Comparison of ENCODE assay signal across 13 cellular contexts in the genomic region with DNA sequence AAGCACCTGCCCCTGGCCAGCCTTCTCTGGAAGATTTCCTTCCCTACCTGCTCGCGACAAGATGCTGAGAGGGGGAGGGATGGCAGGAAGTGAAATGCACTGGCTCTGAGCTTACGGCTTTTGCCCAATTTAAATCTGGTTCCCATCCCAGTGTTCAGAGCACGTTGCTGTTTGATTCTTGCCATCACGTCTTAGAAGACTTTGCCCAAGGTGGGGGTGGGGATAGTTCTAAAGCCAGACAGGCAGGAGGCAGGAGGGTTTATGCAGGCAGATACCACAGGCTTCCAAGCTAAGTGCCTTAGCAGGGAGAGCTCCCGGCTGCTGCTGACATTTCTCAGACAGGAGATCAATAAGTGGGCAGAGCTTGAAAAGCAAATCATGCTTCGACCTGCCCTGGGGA.
A peak's percentile ranks its signal among the peaks of the same experiment; 100 is the strongest.
DNase-seq lines count a peak whose midpoint lies in the region; TF ChIP-seq lines count a peak whose summit lies in the region.
"Had no signal": no experiment of that assay in that cellular context is flagged by ENCODE, and none has a peak within 500 bp of the region (broad histone marks: within the 10 kb centered on the region; RNA-seq: fewer than 3 reads in every experiment).

No MANE protein-coding gene starts in this region.

- H3K9me3 ChIP-seq in H9 (ENCODE audit: control insufficient read depth, low read depth, low read length) (no peaks in the 10 kb centered on the region), tibial nerve (no peaks in the 10 kb centered on the region), transverse colon (no peaks in the 10 kb centered on the region)
- H3K9me3 ChIP-seq: right atrium auricular region had no signal

- H4K20me1 ChIP-seq in H9 (ENCODE audit: control insufficient read depth, insufficient read depth, insufficient read length): no peaks in the 10 kb centered on the region

- WGBS in H9 (ENCODE audit: extremely low coverage, insufficient read length, low lambda C conversion rate): no CpG with 5 or more reads among the region's 7 CpGs
- WGBS in tibial nerve, 2 donors: 27 to 32% methylated on average over 7 of the region's 7 CpGs
- 30% methylated on average over 7 of the region's 7 CpGs; no CpG with 5 or more reads in 1 of the 2 donors for WGBS in transverse colon (ENCODE audit: low coverage in 1 of 2), 2 donors

- H3K27ac ChIP-seq in H9 (ENCODE audit: insufficient read length, low read depth, low read length): no peak overlapping the region
- H3K27ac ChIP-seq in tibial nerve: no peak overlapping the region
- H3K27ac ChIP-seq in transverse colon: no peak overlapping the region
- H3K27ac ChIP-seq: right atrium auricular region, VCaP had no signal

- H2BK5ac ChIP-seq in H9 (ENCODE audit: insufficient read length, low read length): no peak overlapping the region

- H3K79me2 ChIP-seq in H9 (ENCODE audit: insufficient read depth, low read length): no peaks in the 10 kb centered on the region

- H3K27ac Mint-ChIP-seq in Calu3 (ENCODE audit: unreplicated experiment) (no peak overlapping the region), H9 (no peak overlapping the region)

- H3K4me2 ChIP-seq in H9 (ENCODE audit: insufficient read depth, insufficient read length, low read length): peak overlapping the region; percentile 19

- in situ Hi-C loops in transverse colon (cut with MboI; ENCODE audit: low pct_ligation_motif_present in 1 of 4, low pct_unique_long_range_greater_than_20kb in 1 of 4, low sequenced_read_pairs in 3 of 4): no loop called here

- no peak for TF ChIP-seq CTCF in Calu3 (IDR thresholded peaks at IDR 0.05; ENCODE audit: unreplicated experiment)
- no peak for TF ChIP-seq CTCF in H9 (conservative IDR thresholded peaks at IDR 0.05)
- no peak for TF ChIP-seq CTCF in tibial nerve (IDR thresholded peaks at IDR 0.05)
- no peak for TF ChIP-seq CTCF in transverse colon (IDR thresholded peaks at IDR 0.05)

- no peak overlapping the region for H4K5ac ChIP-seq in H9 (ENCODE audit: insufficient read length, low read depth, low read length)

- no peak overlapping the region for H2BK20ac ChIP-seq in H9 (ENCODE audit: low read depth, low read length, poor library complexity, severe bottlenecking)

- TF ChIP-seq EP300 in tibial nerve (IDR thresholded peaks at IDR 0.05) (no peak), transverse colon (IDR thresholded peaks at IDR 0.05; ENCODE audit: low read depth) (no peak)

- peaks cover 5% of the 10 kb centered on the region for H3K36me3 Mint-ChIP-seq in Calu3 (ENCODE audit: insufficient read depth, unreplicated experiment)
- peaks cover 0 to 4% (median 0%) of the 10 kb centered on the region in 3 experiments; a peak in 1 of 7 replicates for H3K36me3 Mint-ChIP-seq in H9 (ENCODE audit: insufficient read depth in 1 of 3, low read depth in 3 of 3)

- no peak overlapping the region for H2AK5ac ChIP-seq in H9 (ENCODE audit: insufficient read length, low read length)

- CTCF ChIA-PET in Calu3 (lab: Charles Lee): interaction anchor here (0.7 to 0.9 kb wide), 3 partner anchors 21 to 1066 kb away, joined by 3 to 4 read pairs (median 3); no protein-coding TSS in a partner anchor

- peaks cover 4% of the 10 kb centered on the region; the same call in 1 of the 2 replicates for H3K4me1 ChIP-seq in H9 (ENCODE audit: insufficient read depth, low read length)
- peaks cover 0 to 5% (median 0%) of the 10 kb centered on the region in 4 donors for H3K4me1 ChIP-seq in tibial nerve
- H3K4me1 ChIP-seq in transverse colon: peaks cover 0 to 2% (median 0%) of the 10 kb centered on the region in 4 donors
- H3K4me1 ChIP-seq: right atrium auricular region had no signal

- H3K36me3 ChIP-seq in tibial nerve (no peaks in the 10 kb centered on the region), transverse colon (no peaks in the 10 kb centered on the region)
- H3K36me3 ChIP-seq: right atrium auricular region had no signal

- peaks cover 27% of the 10 kb centered on the region for H3K4me1 Mint-ChIP-seq in Calu3 (ENCODE audit: low read depth, unreplicated experiment)
- peaks cover 17 to 19% of the 10 kb centered on the region in 2 experiments for H3K4me1 Mint-ChIP-seq in H9

- intact Hi-C loops in Calu3 (cut with micrococcal nuclease; ENCODE audit: unreplicated experiment): no loop called here
- intact Hi-C loops in transverse colon (cut with DNase I; ENCODE audit: low total_unique reads): no loop called here

- H3K23ac ChIP-seq in H9 (ENCODE audit: insufficient read length, low read depth, low read length): no peak overlapping the region

- H3K56ac ChIP-seq in H9 (ENCODE audit: insufficient read length, low read depth, low read length): no peak overlapping the region

- H3K79me1 ChIP-seq in H9 (ENCODE audit: insufficient read depth, low read depth, low read length, poor library complexity, severe bottlenecking): no peaks in the 10 kb centered on the region

- H3K4me3 Mint-ChIP-seq in Calu3 (ENCODE audit: low read depth, unreplicated experiment) (peak overlapping the region; percentile 34), H9 (0 out of 5 replicates have a peak overlapping the region, but pooled peaks of 1 of the 2 experiments have one; percentile 17)

- H3T11ph ChIP-seq in H9 (ENCODE audit: low read length): no peak overlapping the region

- H3K18ac ChIP-seq in H9 (ENCODE audit: insufficient read length, low read depth, low read length): no peak overlapping the region

- H3K4me3 ChIP-seq in tibial nerve: no peak overlapping the region
- no peak overlapping the region for H3K4me3 ChIP-seq in transverse colon
- H3K4me3 ChIP-seq: right atrium auricular region had no signal

- H3K4ac ChIP-seq in H9 (ENCODE audit: low read depth, low read length): no peak overlapping the region

- no peak overlapping the region for H2BK15ac ChIP-seq in H9 (ENCODE audit: low read depth, low read length)

- H3K27me3 Mint-ChIP-seq in Calu3 (ENCODE audit: unreplicated experiment) (no peaks in the 10 kb centered on the region), H9 (ENCODE audit: low read depth) (peaks cover 7% of the 10 kb centered on the region)

- no peaks in the 10 kb centered on the region for H3K27me3 ChIP-seq in H9 (ENCODE audit: insufficient read depth, low read length)
- H3K27me3 ChIP-seq in tibial nerve: peaks cover 0 to 5% of the 10 kb centered on the region in 2 donors
- H3K27me3 ChIP-seq in transverse colon: no peaks in the 10 kb centered on the region
- H3K27me3 ChIP-seq: right atrium auricular region had no signal

- no TSS peak for BruUV-seq in Calu3 (replicated peaks; lab: Mats Ljungman, UMichigan)

- H2BK12ac ChIP-seq in H9 (ENCODE audit: insufficient read length, low read depth, low read length): no peak overlapping the region

- DNase-seq in Calu3: peak; percentile 20
- DNase-seq in H9: peak; percentile 35
- peak; percentile 78 for DNase-seq in NCI-H82 (lab: John Stamatoyannopoulos, UW)
- peak; percentile 11 for DNase-seq in iPS-NIHi11 (ENCODE audit: low spot score)
- no peak for DNase-seq in EL
- no peak for DNase-seq in tibial nerve (ENCODE audit: low spot score in 2 of 2)
- DNase-seq in UCSD-AML1 (lab: John Stamatoyannopoulos, UW; ENCODE audit: unreplicated experiment): no peak
- DNase-seq in transverse colon: no peak
- DNase-seq: activated effector memory CD4-positive, alpha-beta T cell treated with anti-CD3 and anti-CD28 coated beads, Interleukin-2, amount 50 U/mL, for 16 hours; hippocampal formation; stimulated activated CD4-positive, alpha-beta T cell treated with anti-CD3 and anti-CD28 coated beads, Interleukin-4, amount 100 ng/mL, for 4 hours had no signal

- H4K8ac ChIP-seq in H9 (replicated peaks; ENCODE audit: insufficient read length, low read depth, low read length): no peak overlapping the region

- no peak overlapping the region for H3K14ac ChIP-seq in H9 (ENCODE audit: insufficient read depth, low read length)

- no peak for TF ChIP-seq POLR2A in tibial nerve (IDR thresholded peaks at IDR 0.05)
- TF ChIP-seq POLR2A in transverse colon (IDR thresholded peaks at IDR 0.05): no peak

- no peaks in the 10 kb centered on the region for H3K23me2 ChIP-seq in H9 (ENCODE audit: insufficient read length, low read depth, low read length, poor library complexity, severe bottlenecking)

- H2AFZ ChIP-seq in H9 (ENCODE audit: low read length): no peak overlapping the region

- H4K91ac ChIP-seq in H9 (ENCODE audit: insufficient read length, low read depth, low read length): no peak overlapping the region

- H3K9ac ChIP-seq in H9 (ENCODE audit: extremely low read depth, insufficient read length, low read length): no peak overlapping the region

- no peak overlapping the region for H2BK120ac ChIP-seq in H9 (ENCODE audit: low read depth, low read length, poor library complexity, severe bottlenecking)

- no peaks in the 10 kb centered on the region for H3K9me3 Mint-ChIP-seq in Calu3 (ENCODE audit: low read depth, unreplicated experiment)
- peaks cover 56 to 64% of the 10 kb centered on the region in 2 experiments for H3K9me3 Mint-ChIP-seq in H9

Comparison
In these comparisons a context has a peak if more than half of its experiments do, and no peak if none do; other contexts are left out.
1. DNase-seq: peak in Calu3 (single experiment), H9 (single experiment), NCI-H82 (single experiment) and iPS-NIHi11 (single experiment); none in EL (single experiment), tibial nerve (0 of 2), UCSD-AML1 (single experiment) and transverse colon (single experiment).